Comparison of ENCODE assay signal across 23 cellular contexts in genomic region chr6:87198496-87198895, GRCh38. TPM values are rescaled to one million over a fixed set of nuclear protein-coding genes. Genes with fewer than 3 reads are reported as not detected.
A peak's percentile ranks its signal among the peaks of the same experiment; 100 is the strongest.
DNase-seq lines count a peak whose midpoint lies in the region; ATAC-seq and TF ChIP-seq lines count a peak whose summit lies in the region.
"Had no signal": no experiment of that assay in that cellular context is flagged by ENCODE, and none has a peak within 500 bp of the region (broad histone marks: within the 10 kb centered on the region; RNA-seq: fewer than 3 reads in every experiment).

No MANE protein-coding gene starts in this region.

- peak overlapping the region; percentile 92 for H3K27ac Mint-ChIP-seq in activated naive CD4-positive, alpha-beta T cell treated with anti-CD3 and anti-CD28 coated beads, Interleukin-2, amount 50 U/mL, for 24 hours
- H3K27ac Mint-ChIP-seq in activated naive CD4-positive, alpha-beta T cell treated with anti-CD3 and anti-CD28 coated beads, Interleukin-2, amount 50 U/mL, for 72 hours, result peak overlapping the region in 1 of 2 donors; percentile 88
- H3K27ac Mint-ChIP-seq in activated naive CD8-positive, alpha-beta T cell, result peak overlapping the region; percentile 89
- H3K27ac Mint-ChIP-seq: activated CD4-positive, alpha-beta T cell treated with anti-CD3 and anti-CD28 coated beads, Interleukin-2, amount 10 ng/mL, durations not matched to agents 7 days and 5 days; activated naive CD8-positive, alpha-beta T cell treated with anti-CD3 and anti-CD28 coated beads, Interleukin-2, amount 10 ng/mL, durations not matched to agents 7 days and 5 days; dendritic cell treated with granulocyte-macrophage colony-stimulating factor and Interleukin-4, amounts not matched to agents 40 ng/mL and 50 ng/mL, for 4 days had no signal

- DNase-seq in activated naive CD4-positive, alpha-beta T cell treated with anti-CD3 and anti-CD28 coated beads, Interleukin-2, amount 50 U/mL, for 72 hours (ENCODE audit: low spot score in 2 of 2), result no peak
- peak; percentile 69 for DNase-seq in fibroblast of mammary gland (ENCODE audit: low read depth)
- no peak for DNase-seq in testis
- DNase-seq in sigmoid colon, result no peak
- DNase-seq in NCI-H82 treated with DMSO at 0.1 percent for 48 hours (lab: John Stamatoyannopoulos, UW; ENCODE audit: unreplicated experiment), result no peak
- DNase-seq in DMS53 treated with DMSO at 0.1 percent for 48 hours (lab: John Stamatoyannopoulos, UW; ENCODE audit: unreplicated experiment), result no peak
- DNase-seq: activated CD4-positive, alpha-beta T cell treated with anti-CD3 and anti-CD28 coated beads, Interleukin-2, amount 10 ng/mL, durations not matched to agents 7 days and 5 days; activated naive CD8-positive, alpha-beta T cell treated with anti-CD3 and anti-CD28 coated beads, Interleukin-2, amount 10 ng/mL, durations not matched to agents 7 days and 5 days; kidney glomerular epithelial cell; mesenchymal stem cell; MV-4-11; naive thymus-derived CD4-positive, alpha-beta T cell; NCI-H1694; NCI-H748 treated with DMSO at 0.1 percent for 48 hours; ovary; SHP77; stimulated activated CD4-positive, alpha-beta T cell treated with anti-CD3 and anti-CD28 coated beads, Interleukin-15, amount 100 ng/mL, for 24 hours had no signal

- 84 to 86% methylated on average over 4 of the region's 4 CpGs for WGBS in testis, 2 donors
- WGBS in sigmoid colon, 2 donors, result 92 to 93% methylated on average over 4 of the region's 4 CpGs

- H3K4me3 ChIP-seq in fibroblast of mammary gland (ENCODE audit: control insufficient read depth, low read depth, low read length) (no peak overlapping the region), testis (no peak overlapping the region), sigmoid colon (no peak overlapping the region)
- H3K4me3 ChIP-seq: breast epithelium, ovary, right atrium auricular region had no signal

- H3K27me3 ChIP-seq in testis, result no peaks in the 10 kb centered on the region
- H3K27me3 ChIP-seq in sigmoid colon, result no peaks in the 10 kb centered on the region
- H3K27me3 ChIP-seq: breast epithelium, ovary, right atrium auricular region had no signal

- ATAC-seq in activated naive CD4-positive, alpha-beta T cell treated with anti-CD3 and anti-CD28 coated beads, Interleukin-2, amount 50 U/mL, for 72 hours, result no peak
- ATAC-seq: naive thymus-derived CD4-positive, alpha-beta T cell had no signal

- intact Hi-C loops in testis (cut with DNase I; ENCODE audit: low total_unique reads), result no loop called here
- intact Hi-C loops in sigmoid colon (cut with DNase I), result no loop called here

- H3K9me3 ChIP-seq in testis (no peaks in the 10 kb centered on the region), sigmoid colon (no peaks in the 10 kb centered on the region)
- H3K9me3 ChIP-seq: breast epithelium, ovary, right atrium auricular region had no signal

- peaks cover 14% of the 10 kb centered on the region for H3K36me3 Mint-ChIP-seq in activated naive CD4-positive, alpha-beta T cell treated with anti-CD3 and anti-CD28 coated beads, Interleukin-2, amount 50 U/mL, for 24 hours
- H3K36me3 Mint-ChIP-seq in activated naive CD4-positive, alpha-beta T cell treated with anti-CD3 and anti-CD28 coated beads, Interleukin-2, amount 50 U/mL, for 72 hours, result peaks cover 0 to 29% of the 10 kb centered on the region in 2 donors
- H3K36me3 Mint-ChIP-seq in activated naive CD8-positive, alpha-beta T cell, result peaks cover 8% of the 10 kb centered on the region

- H3K27me3 Mint-ChIP-seq in activated naive CD4-positive, alpha-beta T cell treated with anti-CD3 and anti-CD28 coated beads, Interleukin-2, amount 50 U/mL, for 24 hours, result no peaks in the 10 kb centered on the region
- no peaks in the 10 kb centered on the region for H3K27me3 Mint-ChIP-seq in activated naive CD8-positive, alpha-beta T cell
- H3K27me3 Mint-ChIP-seq: activated CD4-positive, alpha-beta T cell treated with anti-CD3 and anti-CD28 coated beads, Interleukin-2, amount 10 ng/mL, durations not matched to agents 7 days and 5 days; activated naive CD8-positive, alpha-beta T cell treated with anti-CD3 and anti-CD28 coated beads, Interleukin-2, amount 10 ng/mL, durations not matched to agents 7 days and 5 days; dendritic cell treated with granulocyte-macrophage colony-stimulating factor and Interleukin-4, amounts not matched to agents 40 ng/mL and 50 ng/mL, for 4 days; naive thymus-derived CD4-positive, alpha-beta T cell had no signal

- TF ChIP-seq CTCF in fibroblast of mammary gland (conservative IDR thresholded peaks at IDR 0.05; ENCODE audit: control insufficient read depth, insufficient read depth, low read depth, low read length) (no peak), testis (IDR thresholded peaks at IDR 0.05) (no peak), sigmoid colon (IDR thresholded peaks at IDR 0.05) (no peak)

- TF ChIP-seq POLR2A in testis (IDR thresholded peaks at IDR 0.05) (no peak), sigmoid colon (IDR thresholded peaks at IDR 0.05) (no peak)

- no peaks in the 10 kb centered on the region for H3K9me3 Mint-ChIP-seq in activated naive CD4-positive, alpha-beta T cell treated with anti-CD3 and anti-CD28 coated beads, Interleukin-2, amount 50 U/mL, for 24 hours
- no peaks in the 10 kb centered on the region for H3K9me3 Mint-ChIP-seq in activated naive CD4-positive, alpha-beta T cell treated with anti-CD3 and anti-CD28 coated beads, Interleukin-2, amount 50 U/mL, for 72 hours
- no peaks in the 10 kb centered on the region for H3K9me3 Mint-ChIP-seq in activated naive CD8-positive, alpha-beta T cell (ENCODE audit: low read depth)
- H3K9me3 Mint-ChIP-seq: activated CD4-positive, alpha-beta T cell treated with anti-CD3 and anti-CD28 coated beads, Interleukin-2, amount 10 ng/mL, durations not matched to agents 7 days and 5 days; activated naive CD8-positive, alpha-beta T cell treated with anti-CD3 and anti-CD28 coated beads, Interleukin-2, amount 10 ng/mL, durations not matched to agents 7 days and 5 days; dendritic cell treated with granulocyte-macrophage colony-stimulating factor and Interleukin-4, amounts not matched to agents 40 ng/mL and 50 ng/mL, for 4 days; naive thymus-derived CD4-positive, alpha-beta T cell had no signal

- peaks cover 80% of the 10 kb centered on the region for H3K4me1 Mint-ChIP-seq in activated naive CD4-positive, alpha-beta T cell treated with anti-CD3 and anti-CD28 coated beads, Interleukin-2, amount 50 U/mL, for 24 hours
- H3K4me1 Mint-ChIP-seq in activated naive CD8-positive, alpha-beta T cell (ENCODE audit: low read depth), result peaks cover 78% of the 10 kb centered on the region

- peak overlapping the region; percentile 51 to 69 for H3K27ac ChIP-seq in testis
- H3K27ac ChIP-seq in sigmoid colon, result no peak overlapping the region
- H3K27ac ChIP-seq: breast epithelium, C4-2B, ovary, right atrium auricular region had no signal

- H3K4me3 Mint-ChIP-seq in activated naive CD4-positive, alpha-beta T cell treated with anti-CD3 and anti-CD28 coated beads, Interleukin-2, amount 50 U/mL, for 24 hours, result peak overlapping the region; percentile 72
- no peak overlapping the region for H3K4me3 Mint-ChIP-seq in activated naive CD8-positive, alpha-beta T cell
- H3K4me3 Mint-ChIP-seq: activated CD4-positive, alpha-beta T cell treated with anti-CD3 and anti-CD28 coated beads, Interleukin-2, amount 10 ng/mL, durations not matched to agents 7 days and 5 days; activated naive CD8-positive, alpha-beta T cell treated with anti-CD3 and anti-CD28 coated beads, Interleukin-2, amount 10 ng/mL, durations not matched to agents 7 days and 5 days; dendritic cell treated with granulocyte-macrophage colony-stimulating factor and Interleukin-4, amounts not matched to agents 40 ng/mL and 50 ng/mL, for 4 days had no signal

- TF ChIP-seq EP300 in sigmoid colon (IDR thresholded peaks at IDR 0.05), result no peak

- H3K4me1 ChIP-seq in testis (peaks cover 15% of the 10 kb centered on the region), sigmoid colon (peaks cover 0 to 22% (median 12%) of the 10 kb centered on the region in 4 donors)
- H3K4me1 ChIP-seq: breast epithelium had no signal

- no peaks in the 10 kb centered on the region for H3K36me3 ChIP-seq in testis (ENCODE audit: low read depth, missing control alignments)
- no peaks in the 10 kb centered on the region for H3K36me3 ChIP-seq in sigmoid colon
- H3K36me3 ChIP-seq: breast epithelium, ovary, right atrium auricular region had no signal

RNA-seq across cellular contexts. Expression of gene ZNF292, which starts 43.1 kb away (rescaled TPM):
- total RNA-seq in activated naive CD4-positive, alpha-beta T cell treated with anti-CD3 and anti-CD28 coated beads, Interleukin-2, amount 50 U/mL, for 72 hours, result 10 to 100 TPM; 57.0 to 100.0 TPM
- total RNA-seq in testis, result 10 to 100 TPM; 53.2 to 58.8 TPM
- polyA plus RNA-seq in testis (ENCODE audit: insufficient read depth, low read depth, low replicate concordance), result 3.6 TPM
- 100 to 1,000 TPM in 1 of 4 donors, 10 to 100 TPM in 3; 50.7 to 117 (median 54.7) TPM for total RNA-seq in sigmoid colon
- 1 to 10 TPM; 3.0 to 7.4 (median 3.9) TPM for polyA plus RNA-seq in sigmoid colon

Comparison
In these comparisons a context has a peak if more than half of its experiments do, and no peak if none do; other contexts are left out.
1. H3K27ac ChIP-seq: peak in testis (2 of 2); none in sigmoid colon (0 of 4).